18 cellular contexts compared by ENCODE assay signal in the genomic region with DNA sequence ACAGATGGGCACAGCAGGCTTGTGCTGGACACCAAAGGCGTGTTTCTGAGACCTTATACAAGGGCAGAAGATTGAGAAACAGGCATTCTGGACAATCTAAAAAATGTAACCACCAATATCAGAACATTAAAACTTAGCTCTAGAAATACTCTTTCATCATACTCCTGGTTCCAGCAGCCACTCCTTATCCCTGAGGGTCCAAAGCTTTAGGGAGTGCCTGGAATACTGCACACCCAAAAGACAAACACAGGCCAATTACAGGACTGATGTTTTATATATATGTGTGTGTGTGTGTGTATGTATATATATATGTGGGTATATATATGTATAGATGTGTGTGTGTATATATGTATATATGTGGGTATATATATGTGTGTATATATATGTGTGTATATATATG. TPM values are rescaled to one million over a fixed set of nuclear protein-coding genes. Genes with fewer than 3 reads are reported as not detected.
DNase-seq lines count a peak whose midpoint lies in the region; ATAC-seq, FAIRE-seq and TF ChIP-seq lines count a peak whose summit lies in the region.
"Had no signal": no experiment of that assay in that cellular context is flagged by ENCODE, and none has a peak within 500 bp of the region (broad histone marks: within the 10 kb centered on the region; RNA-seq: fewer than 3 reads in every experiment).

No MANE protein-coding gene starts in this region.

- ATAC-seq in left colon: peak; percentile 84
- ATAC-seq: HCT116 had no signal

- peak; percentile 36 for FAIRE-seq in colon (lab: Jason Lieb, UNC)
- FAIRE-seq: A204.1, GM12891, H54, HTR-8/SVneo had no signal

- peak overlapping the region; percentile 41 for H3K9ac ChIP-seq in mucosa of stomach (ENCODE audit: low read length)
- H3K9ac ChIP-seq: GM23248 had no signal

- H3K4me3 ChIP-seq in mucosa of stomach (ENCODE audit: low read length) (no peak overlapping the region), transverse colon (peak overlapping the region in 1 of 4 donors; percentile 10), right atrium auricular region (no peak overlapping the region)
- H3K4me3 ChIP-seq: GM23248 had no signal

- H3K27me3 ChIP-seq in mucosa of stomach (ENCODE audit: control insufficient read depth, insufficient read depth, low read length): no peaks in the 10 kb centered on the region
- no peaks in the 10 kb centered on the region for H3K27me3 ChIP-seq in transverse colon
- no peaks in the 10 kb centered on the region for H3K27me3 ChIP-seq in right atrium auricular region

- 33 to 54% methylated on average over 1 of the region's 1 CpG for WGBS in transverse colon (ENCODE audit: low coverage in 1 of 2), 2 donors

- TF ChIP-seq CTCF in transverse colon (IDR thresholded peaks at IDR 0.05): no peak
- no peak for TF ChIP-seq CTCF in RWPE1 (conservative IDR thresholded peaks at IDR 0.05; ENCODE audit: low read depth)
- no peak for TF ChIP-seq CTCF in right atrium auricular region (IDR thresholded peaks at IDR 0.05)

- CTCF ChIA-PET in RWPE1 (lab: Yijun Ruan, JAX): no interaction called here

- peak in 1 of 2 donors; percentile 56 for DNase-seq in left colon
- peak; percentile 43 for DNase-seq in transverse colon
- DNase-seq in RWPE1 (ENCODE audit: low spot score): no peak
- DNase-seq in nucleus accumbens (lab: John Stamatoyannopoulos, UW): no peak
- DNase-seq in right atrium auricular region (ENCODE audit: low spot score): no peak
- DNase-seq: C1 segment of cervical spinal cord; Calu3; CD4-positive, alpha-beta T cell; DMS 273 treated with DMSO at 0.1 percent for 48 hours; GM23248 had no signal

- POLR2A ChIA-PET in RWPE1 (lab: Yijun Ruan, JAX; ENCODE audit: low non-redundant PET): no interaction called here

- no peaks in the 10 kb centered on the region for H3K9me3 ChIP-seq in mucosa of stomach (ENCODE audit: control insufficient read depth, low read length)
- no peaks in the 10 kb centered on the region for H3K9me3 ChIP-seq in transverse colon
- H3K9me3 ChIP-seq in right atrium auricular region: no peaks in the 10 kb centered on the region

- H3K36me3 ChIP-seq in mucosa of stomach (ENCODE audit: control insufficient read depth, insufficient read depth, low read length) (no peaks in the 10 kb centered on the region), transverse colon (no peaks in the 10 kb centered on the region), right atrium auricular region (no peaks in the 10 kb centered on the region)

- H3K4me1 ChIP-seq in mucosa of stomach (ENCODE audit: control insufficient read depth, insufficient read depth, low read length) (peaks cover 54% of the 10 kb centered on the region), transverse colon (peaks cover 17 to 60% (median 51%) of the 10 kb centered on the region in 4 donors), right atrium auricular region (no peaks in the 10 kb centered on the region)

- peak overlapping the region; percentile 80 to 86 (median 84) for H3K27ac ChIP-seq in transverse colon
- no peak overlapping the region for H3K27ac ChIP-seq in RWPE1
- no peak overlapping the region for H3K27ac ChIP-seq in right atrium auricular region
- H3K27ac ChIP-seq: GM23248 had no signal

- in situ Hi-C loops in transverse colon (cut with MboI; ENCODE audit: low pct_ligation_motif_present in 1 of 4, low pct_unique_long_range_greater_than_20kb in 1 of 4, low sequenced_read_pairs in 3 of 4): no loop called here

- no peak for TF ChIP-seq POLR2A in transverse colon (IDR thresholded peaks at IDR 0.05)

- intact Hi-C loops in left colon (cut with DNase I, micrococcal nuclease) (no loop called here), transverse colon (cut with DNase I; ENCODE audit: low total_unique reads) (no loop called here)

- TF ChIP-seq EP300 in transverse colon (IDR thresholded peaks at IDR 0.05; ENCODE audit: low read depth): no peak

RNA-seq across cellular contexts. Expression of gene FAM171A1, which starts 39.6 kb away (rescaled TPM):
- total RNA-seq in left colon: 10 to 100 TPM; 53.5 to 60.5 TPM
- total RNA-seq in transverse colon: 10 to 100 TPM; 29.2 to 42.2 (median 38.2) TPM
- 10 to 100 TPM in 1 of 2 donors, 1 to 10 TPM in 1; 7.8 to 13.7 TPM for total RNA-seq in right atrium auricular region
- total RNA-seq: B cell had no signal

Comparison
In these comparisons a context has a peak if more than half of its experiments do, and no peak if none do; other contexts are left out.
1. H3K27ac ChIP-seq: peak in transverse colon (4 of 4); none in RWPE1 (single experiment) and right atrium auricular region (0 of 2).